In genomic region chr13:29840585-29840984, GRCh38 we compare ENCODE assay signal across 1 cellular context.
TF ChIP-seq lines count a peak whose summit lies in the region.

No MANE protein-coding gene starts in this region.

TF ChIP-seq in GM23338, 12 proteins besides CTCF, POLR2A, EP300 and RAD21 (continued from another document):
- TF ChIP-seq, protein P1, sequence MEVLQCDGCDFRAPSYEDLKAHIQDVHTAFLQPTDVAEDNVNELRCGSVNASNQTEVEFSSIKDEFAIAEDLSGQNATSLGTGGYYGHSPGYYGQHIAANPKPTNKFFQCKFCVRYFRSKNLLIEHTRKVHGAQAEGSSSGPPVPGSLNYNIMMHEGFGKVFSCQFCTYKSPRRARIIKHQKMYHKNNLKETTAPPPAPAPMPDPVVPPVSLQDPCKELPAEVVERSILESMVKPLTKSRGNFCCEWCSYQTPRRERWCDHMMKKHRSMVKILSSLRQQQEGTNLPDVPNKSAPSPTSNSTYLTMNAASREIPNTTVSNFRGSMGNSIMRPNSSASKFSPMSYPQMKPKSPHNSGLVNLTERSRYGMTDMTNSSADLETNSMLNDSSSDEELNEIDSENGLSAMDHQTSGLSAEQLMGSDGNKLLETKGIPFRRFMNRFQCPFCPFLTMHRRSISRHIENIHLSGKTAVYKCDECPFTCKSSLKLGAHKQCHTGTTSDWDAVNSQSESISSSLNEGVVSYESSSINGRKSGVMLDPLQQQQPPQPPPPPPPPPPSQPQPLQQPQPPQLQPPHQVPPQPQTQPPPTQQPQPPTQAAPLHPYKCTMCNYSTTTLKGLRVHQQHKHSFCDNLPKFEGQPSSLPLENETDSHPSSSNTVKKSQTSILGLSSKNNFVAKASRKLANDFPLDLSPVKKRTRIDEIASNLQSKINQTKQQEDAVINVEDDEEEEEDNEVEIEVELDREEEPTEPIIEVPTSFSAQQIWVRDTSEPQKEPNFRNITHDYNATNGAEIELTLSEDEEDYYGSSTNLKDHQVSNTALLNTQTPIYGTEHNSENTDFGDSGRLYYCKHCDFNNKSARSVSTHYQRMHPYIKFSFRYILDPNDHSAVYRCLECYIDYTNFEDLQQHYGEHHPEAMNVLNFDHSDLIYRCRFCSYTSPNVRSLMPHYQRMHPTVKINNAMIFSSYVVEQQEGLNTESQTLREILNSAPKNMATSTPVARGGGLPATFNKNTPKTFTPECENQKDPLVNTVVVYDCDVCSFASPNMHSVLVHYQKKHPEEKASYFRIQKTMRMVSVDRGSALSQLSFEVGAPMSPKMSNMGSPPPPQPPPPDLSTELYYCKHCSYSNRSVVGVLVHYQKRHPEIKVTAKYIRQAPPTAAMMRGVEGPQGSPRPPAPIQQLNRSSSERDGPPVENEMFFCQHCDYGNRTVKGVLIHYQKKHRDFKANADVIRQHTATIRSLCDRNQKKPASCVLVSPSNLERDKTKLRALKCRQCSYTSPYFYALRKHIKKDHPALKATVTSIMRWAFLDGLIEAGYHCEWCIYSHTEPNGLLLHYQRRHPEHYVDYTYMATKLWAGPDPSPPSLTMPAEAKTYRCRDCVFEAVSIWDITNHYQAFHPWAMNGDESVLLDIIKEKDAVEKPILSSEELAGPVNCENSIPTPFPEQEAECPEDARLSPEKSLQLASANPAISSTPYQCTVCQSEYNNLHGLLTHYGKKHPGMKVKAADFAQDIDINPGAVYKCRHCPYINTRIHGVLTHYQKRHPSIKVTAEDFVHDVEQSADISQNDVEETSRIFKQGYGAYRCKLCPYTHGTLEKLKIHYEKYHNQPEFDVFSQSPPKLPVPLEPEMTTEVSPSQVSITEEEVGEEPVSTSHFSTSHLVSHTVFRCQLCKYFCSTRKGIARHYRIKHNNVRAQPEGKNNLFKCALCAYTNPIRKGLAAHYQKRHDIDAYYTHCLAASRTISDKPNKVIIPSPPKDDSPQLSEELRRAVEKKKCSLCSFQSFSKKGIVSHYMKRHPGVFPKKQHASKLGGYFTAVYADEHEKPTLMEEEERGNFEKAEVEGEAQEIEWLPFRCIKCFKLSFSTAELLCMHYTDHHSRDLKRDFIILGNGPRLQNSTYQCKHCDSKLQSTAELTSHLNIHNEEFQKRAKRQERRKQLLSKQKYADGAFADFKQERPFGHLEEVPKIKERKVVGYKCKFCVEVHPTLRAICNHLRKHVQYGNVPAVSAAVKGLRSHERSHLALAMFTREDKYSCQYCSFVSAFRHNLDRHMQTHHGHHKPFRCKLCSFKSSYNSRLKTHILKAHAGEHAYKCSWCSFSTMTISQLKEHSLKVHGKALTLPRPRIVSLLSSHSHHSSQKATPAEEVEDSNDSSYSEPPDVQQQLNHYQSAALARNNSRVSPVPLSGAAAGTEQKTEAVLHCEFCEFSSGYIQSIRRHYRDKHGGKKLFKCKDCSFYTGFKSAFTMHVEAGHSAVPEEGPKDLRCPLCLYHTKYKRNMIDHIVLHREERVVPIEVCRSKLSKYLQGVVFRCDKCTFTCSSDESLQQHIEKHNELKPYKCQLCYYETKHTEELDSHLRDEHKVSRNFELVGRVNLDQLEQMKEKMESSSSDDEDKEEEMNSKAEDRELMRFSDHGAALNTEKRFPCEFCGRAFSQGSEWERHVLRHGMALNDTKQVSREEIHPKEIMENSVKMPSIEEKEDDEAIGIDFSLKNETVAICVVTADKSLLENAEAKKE (CRISPR knock-in tag; IDR thresholded peaks at IDR 0.05): no peak
- no peak for TF ChIP-seq STAT1 (IDR thresholded peaks at IDR 0.05; ENCODE audit: unreplicated experiment)
- TF ChIP-seq EZH2phosphoT487 (IDR thresholded peaks at IDR 0.05; ENCODE audit: unreplicated experiment): no peak
- TF ChIP-seq, protein P2, sequence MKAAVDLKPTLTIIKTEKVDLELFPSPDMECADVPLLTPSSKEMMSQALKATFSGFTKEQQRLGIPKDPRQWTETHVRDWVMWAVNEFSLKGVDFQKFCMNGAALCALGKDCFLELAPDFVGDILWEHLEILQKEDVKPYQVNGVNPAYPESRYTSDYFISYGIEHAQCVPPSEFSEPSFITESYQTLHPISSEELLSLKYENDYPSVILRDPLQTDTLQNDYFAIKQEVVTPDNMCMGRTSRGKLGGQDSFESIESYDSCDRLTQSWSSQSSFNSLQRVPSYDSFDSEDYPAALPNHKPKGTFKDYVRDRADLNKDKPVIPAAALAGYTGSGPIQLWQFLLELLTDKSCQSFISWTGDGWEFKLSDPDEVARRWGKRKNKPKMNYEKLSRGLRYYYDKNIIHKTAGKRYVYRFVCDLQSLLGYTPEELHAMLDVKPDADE (IDR thresholded peaks at IDR 0.05): no peak
- no peak for TF ChIP-seq CREB1 (CRISPR knock-in tag; IDR thresholded peaks at IDR 0.05; ENCODE audit: low read depth)
